ENCODE assay signal across 11 cellular contexts in the genomic region with DNA sequence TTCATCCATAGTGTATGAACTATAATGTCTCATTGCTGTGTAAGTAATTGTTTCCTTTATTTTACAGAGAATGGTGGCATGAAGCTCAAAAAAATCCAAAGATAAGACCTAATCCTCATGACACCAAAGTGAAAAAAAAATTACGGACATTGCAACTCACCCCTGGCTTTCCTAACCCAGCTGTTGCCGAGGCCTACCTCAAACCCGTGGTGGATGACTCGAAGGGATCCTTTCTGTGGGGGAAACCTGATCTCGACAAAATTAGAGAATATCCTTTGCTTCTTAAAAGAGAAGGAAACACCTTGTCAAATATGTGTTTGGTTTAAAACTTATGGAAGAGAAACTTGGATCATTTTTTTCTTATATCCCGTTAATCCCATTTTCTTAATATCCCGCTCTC.
"Had no signal": no experiment of that assay in that cellular context is flagged by ENCODE, and none has a peak within 500 bp of the region (broad histone marks: within the 10 kb centered on the region; RNA-seq: fewer than 3 reads in every experiment).

No MANE protein-coding gene starts in this region.

- ATAC-seq: heart right ventricle, left lobe of liver had no signal

- H3K27ac ChIP-seq: coronary artery, heart right ventricle, sigmoid colon, uterus had no signal

- DNase-seq: activated gamma-delta T cell; activated T-cell treated with anti-CD3 and anti-CD28 coated beads for 4 hours; effector CD4-positive, alpha-beta T cell; heart right ventricle; islet precursor cell; sigmoid colon; stimulated activated CD4-positive, alpha-beta T cell treated with anti-CD3 and anti-CD28 coated beads, Interleukin-12 subunit alpha, Interleukin-12 subunit beta, amount 100 ng/mL, for 4 hours; stomach; uterus had no signal
